26 cellular contexts compared by ENCODE assay signal in the genomic region with DNA sequence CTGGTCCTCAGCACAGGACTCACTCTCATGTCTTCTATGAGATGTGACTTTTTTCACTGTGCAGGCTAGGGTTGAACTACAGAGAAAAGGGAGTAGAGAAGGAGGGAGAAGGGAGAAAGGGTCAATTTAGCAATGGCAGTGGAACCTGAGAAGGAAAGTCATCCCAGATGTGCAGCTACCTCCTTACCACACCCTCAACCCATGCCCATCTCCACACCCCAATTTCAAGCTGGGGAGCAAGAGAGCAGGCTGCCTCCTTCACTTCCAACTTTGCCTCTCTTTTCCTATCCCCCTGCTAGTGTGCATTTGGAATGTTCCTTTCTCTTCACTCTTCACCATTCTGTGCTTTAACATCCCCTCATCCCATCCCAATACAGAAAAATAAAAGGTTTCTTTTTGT.
"Had no signal": no experiment of that assay in that cellular context is flagged by ENCODE, and none has a peak within 500 bp of the region (broad histone marks: within the 10 kb centered on the region; RNA-seq: fewer than 3 reads in every experiment).

No MANE protein-coding gene starts in this region.

- H3K4me1 ChIP-seq: right lobe of liver, testis, transverse colon had no signal

- FAIRE-seq: islet of Langerhans, kidney had no signal

- H3K27me3 ChIP-seq: left lung, ovary, right atrium auricular region, right lobe of liver, stomach, testis, thyroid gland, transverse colon, upper lobe of left lung, vagina had no signal

- H3K36me3 ChIP-seq: left lung, lower lobe of right lung, ovary, right atrium auricular region, right lobe of liver, stomach, thyroid gland, transverse colon, upper lobe of left lung, vagina had no signal

- H3K9me3 ChIP-seq: left lung, lower lobe of right lung, ovary, right atrium auricular region, right lobe of liver, stomach, testis, thyroid gland, transverse colon, upper lobe of left lung, vagina had no signal

- DNase-seq: hypothalamus; immature natural killer cell; kidney; left colon; left lung; lower lobe of right lung; mammary epithelial cell; mesenchymal stem cell; naive thymus-derived CD8-positive, alpha-beta T cell; ovary; right lobe of liver; stimulated activated CD4-positive, alpha-beta T cell treated with anti-CD3 and anti-CD28 coated beads, Interleukin-1b, Interleukin-23, amount 100 ng/mL, for 48 hours; stimulated activated CD4-positive, alpha-beta T cell treated with anti-CD3 and anti-CD28 coated beads, Interleukin-2, amount 100 ng/mL, for 48 hours; stimulated activated CD4-positive, alpha-beta T cell treated with anti-CD3 and anti-CD28 coated beads, Interleukin-4, amount 100 ng/mL, for 4 hours; stimulated activated CD8-positive, alpha-beta memory T cell treated with anti-CD3 and anti-CD28 coated beads, Interleukin-4, amount 100 ng/mL, for 48 hours; stimulated activated naive B cell treated with anti-CD40 and anti-IgM and Interleukin-4, amounts not matched to agents 10 μg/mL and 1 μg/mL and 100 μg/mL, for 72 hours; stimulated activated naive CD8-positive, alpha-beta T cell treated with anti-CD3 and anti-CD28 coated beads, Interleukin-15, Interleukin-2, amounts not matched to agents 100 U/mL and 50 U/mL, for 24 hours; stomach; testis; thyroid gland; transverse colon; upper lobe of left lung had no signal

- H3K4me3 ChIP-seq: left lung, lower lobe of right lung, ovary, right atrium auricular region, right lobe of liver, smooth muscle cell, stomach, testis, thyroid gland, transverse colon, upper lobe of left lung, vagina had no signal

- H3K4me2 ChIP-seq: smooth muscle cell had no signal

- H3K27ac ChIP-seq: left lung, lower lobe of right lung, ovary, right atrium auricular region, right lobe of liver, stomach, testis, thyroid gland, transverse colon, upper lobe of left lung, vagina had no signal
